Comparison of ENCODE assay signal across 8 cellular contexts in the genomic region with DNA sequence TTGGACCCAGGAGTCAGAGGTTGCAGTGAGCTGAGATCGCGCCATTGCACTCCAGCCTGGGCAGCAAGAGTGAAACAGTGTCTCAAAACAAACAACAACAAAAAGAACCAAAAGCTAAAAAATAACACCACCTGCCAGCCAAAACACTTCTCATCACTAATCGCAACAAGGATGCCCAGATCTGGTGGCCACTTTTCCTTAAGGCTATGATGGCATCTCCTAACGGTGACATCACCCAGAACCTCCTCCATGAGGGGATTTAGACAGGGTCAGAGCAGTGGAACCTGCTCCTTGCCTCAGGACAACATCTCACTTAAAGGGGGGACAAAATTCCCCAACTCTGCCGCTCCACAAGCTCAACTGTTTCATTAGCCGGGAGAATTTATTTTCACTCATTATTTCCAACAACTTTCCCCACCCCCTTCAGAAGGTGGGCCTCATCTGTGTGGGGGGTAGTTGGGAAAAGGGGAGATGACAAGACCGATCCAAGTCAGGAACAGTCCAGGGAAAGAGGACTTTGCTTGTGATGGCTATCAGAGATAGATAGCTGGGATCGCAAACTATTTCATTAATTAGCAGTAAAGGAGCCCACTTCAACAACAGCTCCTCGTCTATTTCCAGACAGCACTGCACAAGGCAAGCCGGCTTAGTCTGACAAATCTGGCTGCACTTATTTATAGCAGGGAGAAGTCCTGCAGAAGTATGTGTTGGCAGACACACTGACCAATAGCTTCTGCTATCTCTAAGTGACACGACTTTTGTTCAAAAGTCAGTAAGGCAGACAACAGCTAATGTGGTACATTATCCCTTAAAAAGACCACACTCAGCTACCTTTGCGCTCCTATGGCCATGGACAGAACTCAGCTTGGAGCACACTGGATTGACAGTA.
A peak's percentile ranks its signal among the peaks of the same experiment; 100 is the strongest.
DNase-seq lines count a peak whose midpoint lies in the region; ATAC-seq and TF ChIP-seq lines count a peak whose summit lies in the region.

No MANE protein-coding gene starts in this region.

- peaks cover 57% of the 10 kb centered on the region for H3K36me3 ChIP-seq in OCI-LY3 (replicated peaks; ENCODE audit: low read depth, low read length)
- peaks cover 38 to 41% of the 10 kb centered on the region in 2 donors for H3K36me3 ChIP-seq in muscle layer of duodenum (ENCODE audit: control insufficient read depth in 1 of 2, insufficient read depth in 2 of 2, low read length in 2 of 2)

- H2AFZ ChIP-seq in OCI-LY3 (ENCODE audit: low read depth, low read length) = no peak overlapping the region

- no peaks in the 10 kb centered on the region for H3K9me3 Mint-ChIP-seq in effector memory CD8-positive, alpha-beta T cell

- no peaks in the 10 kb centered on the region for H3K27me3 Mint-ChIP-seq in effector memory CD8-positive, alpha-beta T cell

- H3K9me3 ChIP-seq in OCI-LY3 (ENCODE audit: insufficient read depth, low read length) (no peaks in the 10 kb centered on the region), muscle layer of duodenum (ENCODE audit: control insufficient read depth in 1 of 2, low read length in 2 of 2) (no peaks in the 10 kb centered on the region)

- DNase-seq in ELR (ENCODE audit: low read depth) = peak; percentile 56
- DNase-seq in effector memory CD8-positive, alpha-beta T cell = no peak
- no peak for DNase-seq in effector CD4-positive, alpha-beta T cell

- peak overlapping the region; percentile 98; the same call in 1 of the 2 replicates for H3K9ac ChIP-seq in OCI-LY3 (ENCODE audit: low read length)

- H3K27ac ChIP-seq in OCI-LY3 (ENCODE audit: low read length) = no peak overlapping the region
- H3K27ac ChIP-seq in muscle layer of duodenum (ENCODE audit: low read length) = no peak overlapping the region

- H3K36me3 Mint-ChIP-seq in effector memory CD8-positive, alpha-beta T cell (ENCODE audit: insufficient read depth) = peaks cover 65% of the 10 kb centered on the region

- H3K27me3 ChIP-seq in OCI-LY3 (ENCODE audit: low read depth, low read length) (no peaks in the 10 kb centered on the region), muscle layer of duodenum (ENCODE audit: low read depth, low read length) (no peaks in the 10 kb centered on the region)

- no peak for ATAC-seq in effector memory CD8-positive, alpha-beta T cell (replicated peaks)
- ATAC-seq in GM19455 (IDR thresholded peaks at IDR 0.05; ENCODE audit: unreplicated experiment) (no peak), GM18868 (IDR thresholded peaks at IDR 0.05; ENCODE audit: unreplicated experiment) (no peak), HG03196 (IDR thresholded peaks at IDR 0.05; ENCODE audit: unreplicated experiment) (no peak)

- peaks cover 45% of the 10 kb centered on the region for H4K20me1 ChIP-seq in OCI-LY3 (ENCODE audit: insufficient read depth, low read length)

- TF ChIP-seq CTCF in OCI-LY3 (IDR thresholded peaks at IDR 0.05; ENCODE audit: low read depth, low read length) = no peak

- peak overlapping the region; percentile 80 for H3K4me3 ChIP-seq in OCI-LY3 (ENCODE audit: low read length)
- H3K4me3 ChIP-seq in muscle layer of duodenum (ENCODE audit: low read depth in 1 of 2, low read length in 2 of 2) = peak overlapping the region; percentile 79 to 82

- peaks cover 20% of the 10 kb centered on the region for H3K4me1 ChIP-seq in OCI-LY3 (ENCODE audit: low read length)
- H3K4me1 ChIP-seq in muscle layer of duodenum (ENCODE audit: control insufficient read depth in 1 of 2, insufficient read depth in 2 of 2, low read length in 2 of 2) = peaks cover 5 to 29% of the 10 kb centered on the region in 2 donors

- H3K4me2 ChIP-seq in OCI-LY3 (ENCODE audit: low read length) = peak overlapping the region; percentile 85

- peak overlapping the region; percentile 91 to 92 for H3K4me3 Mint-ChIP-seq in effector memory CD8-positive, alpha-beta T cell

- peaks cover 73% of the 10 kb centered on the region for H3K79me2 ChIP-seq in OCI-LY3 (ENCODE audit: low read length)

- H3K4me1 Mint-ChIP-seq in effector memory CD8-positive, alpha-beta T cell (ENCODE audit: low read depth in 2 of 2) = peaks cover 26 to 31% of the 10 kb centered on the region in 2 donors

- peak overlapping the region in 1 of 2 donors; percentile 65 for H3K27ac Mint-ChIP-seq in effector memory CD8-positive, alpha-beta T cell
